8 cellular contexts compared by ENCODE assay signal in the genomic region with DNA sequence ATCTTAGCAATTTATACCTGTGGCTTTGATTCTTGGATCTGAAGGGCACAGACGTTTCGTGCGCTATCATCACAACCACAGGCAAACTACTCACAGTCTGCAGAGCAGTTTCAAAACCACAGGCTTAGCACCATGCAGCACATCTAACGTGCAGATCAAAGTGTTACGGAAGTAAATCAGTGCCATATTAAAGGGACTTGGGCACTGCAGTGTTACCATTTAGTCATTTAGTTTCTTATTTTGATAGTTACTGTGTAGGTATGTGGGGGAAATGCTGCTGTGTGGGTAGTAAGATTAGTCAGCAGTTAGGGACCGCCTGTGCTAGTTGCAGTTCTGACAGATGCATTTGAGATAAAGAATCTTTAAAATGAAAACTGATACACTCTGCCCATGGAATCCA.
DNase-seq lines count a peak whose midpoint lies in the region; ATAC-seq, FAIRE-seq and TF ChIP-seq lines count a peak whose summit lies in the region.

No MANE protein-coding gene starts in this region.

- TF ChIP-seq CTCF in GM20000 (IDR thresholded peaks at IDR 0.05; ENCODE audit: extremely low read depth, missing control alignments) (no peak), D721Med (IDR thresholded peaks at IDR 0.05; ENCODE audit: insufficient read depth, missing control alignments) (no peak), tibial nerve (IDR thresholded peaks at IDR 0.05) (no peak)

- WGBS in tibial nerve, 2 donors: 86 to 89% methylated on average over 6 of the region's 6 CpGs

- no peaks in the 10 kb centered on the region for H3K9me3 ChIP-seq in tibial nerve

- peaks cover 0 to 25% (median 0%) of the 10 kb centered on the region in 3 donors for H3K36me3 ChIP-seq in tibial nerve

- no peaks in the 10 kb centered on the region for H3K4me1 ChIP-seq in tibial nerve

- FAIRE-seq in D721Med (lab: Jason Lieb, UNC): no peak

- no peak for TF ChIP-seq EP300 in tibial nerve (IDR thresholded peaks at IDR 0.05)

- no peak overlapping the region for H3K27ac ChIP-seq in tibial nerve

- DNase-seq in GM20000 (ENCODE audit: low spot score): peak; percentile 39
- peak; percentile 70 for DNase-seq in activated CD8-positive, alpha-beta memory T cell treated with anti-CD3 and anti-CD28 coated beads, Interleukin-2, amount 50 U/mL, for 48 hours
- peak; percentile 80 for DNase-seq in kidney tubule cell (ENCODE audit: low spot score)
- DNase-seq in D721Med (ENCODE audit: insufficient read length, low spot score): no peak
- DNase-seq in NCI-H2227 treated with DMSO at 0.1 percent for 48 hours (lab: John Stamatoyannopoulos, UW): no peak
- DNase-seq in tibial nerve (ENCODE audit: low spot score in 2 of 2): no peak
- no peak for DNase-seq in NCI-H2171 treated with DMSO at 0.1 percent for 48 hours (lab: John Stamatoyannopoulos, UW)

- no peaks in the 10 kb centered on the region for H3K27me3 ChIP-seq in tibial nerve

- no peak for TF ChIP-seq POLR2A in tibial nerve (IDR thresholded peaks at IDR 0.05)

- ATAC-seq in HG03442 (IDR thresholded peaks at IDR 0.05; ENCODE audit: unreplicated experiment): peak; percentile 98

- H3K4me3 ChIP-seq in tibial nerve: no peak overlapping the region

Comparison
In these comparisons a context has a peak if more than half of its experiments do, and no peak if none do; other contexts are left out.
1. DNase-seq: peak in GM20000 (single experiment), activated CD8-positive, alpha-beta memory T cell treated with anti-CD3 and anti-CD28 coated beads, Interleukin-2, amount 50 U/mL, for 48 hours (single experiment) and kidney tubule cell (single experiment); none in D721Med (single experiment), NCI-H2227 treated with DMSO at 0.1 percent for 48 hours (single experiment), tibial nerve (0 of 2) and NCI-H2171 treated with DMSO at 0.1 percent for 48 hours (single experiment).